Comparison of ENCODE assay signal across 18 cellular contexts in the genomic region with DNA sequence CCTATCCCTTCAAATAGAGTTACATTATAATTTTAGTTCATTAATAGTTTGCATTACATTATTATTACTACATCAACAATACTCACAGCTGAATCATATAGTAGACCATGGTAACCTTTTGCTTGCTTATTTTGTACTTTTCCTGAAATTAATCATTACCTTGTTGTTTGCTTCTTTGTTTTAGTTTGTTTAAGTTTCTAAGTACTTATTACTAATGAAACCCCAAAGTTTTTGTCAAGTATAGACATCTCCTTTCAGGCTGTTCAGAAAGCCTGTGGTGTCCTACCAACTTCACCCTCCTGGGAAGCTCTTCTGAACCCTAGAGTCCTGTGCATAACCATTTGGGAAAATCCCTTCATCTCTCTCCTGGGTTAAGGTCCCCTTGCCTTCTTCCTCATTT. TPM values are rescaled to one million over a fixed set of nuclear protein-coding genes. Genes with fewer than 3 reads are reported as not detected.
A peak's percentile ranks its signal among the peaks of the same experiment; 100 is the strongest.
DNase-seq lines count a peak whose midpoint lies in the region; ATAC-seq, FAIRE-seq and TF ChIP-seq lines count a peak whose summit lies in the region.
"Had no signal": no experiment of that assay in that cellular context is flagged by ENCODE, and none has a peak within 500 bp of the region (broad histone marks: within the 10 kb centered on the region; RNA-seq: fewer than 3 reads in every experiment).

No MANE protein-coding gene starts in this region.

- ATAC-seq in HG02938 (IDR thresholded peaks at IDR 0.05; ENCODE audit: unreplicated experiment), result no peak

- H3F3A ChIP-seq in PC-9 (ENCODE audit: insufficient read depth, low read depth), result no peaks in the 10 kb centered on the region

- no peaks in the 10 kb centered on the region for H3K9me3 Mint-ChIP-seq in osteocyte (ENCODE audit: unreplicated experiment)
- H3K9me3 Mint-ChIP-seq: CD4-positive, alpha-beta memory T cell had no signal

- H2AFZ ChIP-seq in PC-9, result no peak overlapping the region

- POLR2A ChIA-PET in AG04450 (lab: Yijun Ruan, JAX), result interaction anchor here (1.2 to 3.0 kb wide), 8 partner anchors 23 to 193 kb away, joined by 3 to 33 read pairs (median 9); a partner anchor contains a TSS
- POLR2A ChIA-PET in PC-9 (lab: Charles Lee; ENCODE audit: unreplicated experiment), result interaction anchor here (0.5 kb wide), 1 partner anchor 90 kb away, joined by 10 read pairs; no protein-coding TSS in a partner anchor

- no peak for FAIRE-seq in urothelium cell line (lab: Jason Lieb, UNC)
- FAIRE-seq: A204.1, GM12892, GM18507 had no signal

- H3K9me3 ChIP-seq in AG04450 (ENCODE audit: control insufficient read depth, insufficient read depth, low read length) (no peaks in the 10 kb centered on the region), PC-9 (ENCODE audit: insufficient read depth, low read depth) (no peaks in the 10 kb centered on the region)
- H3K9me3 ChIP-seq: BLaER1, SJCRH30 had no signal

- H3K4me1 Mint-ChIP-seq in osteocyte (ENCODE audit: unreplicated experiment), result peaks cover 64% of the 10 kb centered on the region

- H3K27ac ChIP-seq in AG04450 (ENCODE audit: low read depth, low read length) (peak overlapping the region; percentile 25), PC-9 (peak overlapping the region; percentile 9)
- H3K27ac ChIP-seq: BLaER1, SJCRH30 had no signal

- H3K9me2 ChIP-seq in PC-9 (ENCODE audit: insufficient read depth), result no peaks in the 10 kb centered on the region

- intact Hi-C loops in PC-9 (cut with micrococcal nuclease; ENCODE audit: unreplicated experiment), result loop anchor here (1.0 to 10.0 kb wide), 3 partner anchors 139 to 1570 kb away; no protein-coding TSS in a partner anchor

- no peaks in the 10 kb centered on the region for H4K20me1 ChIP-seq in PC-9 (ENCODE audit: insufficient read depth)
- H4K20me1 ChIP-seq: BLaER1 had no signal

- H3K36me3 Mint-ChIP-seq in osteocyte (ENCODE audit: unreplicated experiment), result no peaks in the 10 kb centered on the region
- H3K36me3 Mint-ChIP-seq: CD4-positive, alpha-beta memory T cell had no signal

- H3K4me3 Mint-ChIP-seq in osteocyte (ENCODE audit: unreplicated experiment), result no peak overlapping the region
- H3K4me3 Mint-ChIP-seq: CD4-positive, alpha-beta memory T cell had no signal

- peak overlapping the region; percentile 5 for H3K4me2 ChIP-seq in PC-9
- H3K4me2 ChIP-seq: BLaER1 had no signal

- H3K4me3 ChIP-seq in AG04450 (ENCODE audit: low read depth, low read length) (no peak overlapping the region), PC-9 (no peak overlapping the region), epithelial cell of esophagus (ENCODE audit: low read length) (no peak overlapping the region)
- H3K4me3 ChIP-seq: BLaER1, SJCRH30 had no signal

- peak overlapping the region; percentile 97 for H3K27ac Mint-ChIP-seq in osteocyte (ENCODE audit: unreplicated experiment)
- H3K27ac Mint-ChIP-seq: CD4-positive, alpha-beta memory T cell had no signal

- no peak for TF ChIP-seq CTCF in AG04450 (IDR thresholded peaks at IDR 0.05; ENCODE audit: low read depth, low read length)
- TF ChIP-seq CTCF in PC-9 (conservative IDR thresholded peaks at IDR 0.05), result no peak
- TF ChIP-seq CTCF in epithelial cell of esophagus (IDR thresholded peaks at IDR 0.05; ENCODE audit: insufficient read depth, low read depth, low read length, missing control alignments), result no peak
- TF ChIP-seq CTCF in osteocyte (IDR thresholded peaks at IDR 0.05), result no peak

- no peak for DNase-seq in AG04450 (ENCODE audit: low read depth, low spot score)
- no peak for DNase-seq in PC-9
- DNase-seq in epithelial cell of esophagus (ENCODE audit: low read depth), result peak; percentile 43
- no peak for DNase-seq in osteocyte (ENCODE audit: extremely low spot score, unreplicated experiment)
- DNase-seq in RKO (ENCODE audit: low spot score), result no peak
- DNase-seq in urothelium cell line (ENCODE audit: low spot score), result no peak
- DNase-seq: CD4-positive, alpha-beta memory T cell; DMS53; NCI-H1436; NCI-H1930; NCI-H345; NCI-H524 treated with DMSO at 0.1 percent for 48 hours; SJCRH30 had no signal

- H3K79me2 ChIP-seq in PC-9 (ENCODE audit: low read depth), result no peaks in the 10 kb centered on the region

- H3K27me3 ChIP-seq in AG04450 (ENCODE audit: control insufficient read depth, insufficient read depth, low read length) (no peaks in the 10 kb centered on the region), PC-9 (ENCODE audit: insufficient read depth, low read depth) (no peaks in the 10 kb centered on the region)
- H3K27me3 ChIP-seq: BLaER1, SJCRH30 had no signal

- no TSS peak for BruUV-seq in PC-9 (replicated peaks; lab: Mats Ljungman, UMichigan)

- no peaks in the 10 kb centered on the region for H3K36me3 ChIP-seq in PC-9 (ENCODE audit: low read depth)
- H3K36me3 ChIP-seq: BLaER1, SJCRH30 had no signal

- peaks cover 43% of the 10 kb centered on the region for H3K4me1 ChIP-seq in PC-9 (replicated peaks; ENCODE audit: insufficient read depth)
- H3K4me1 ChIP-seq: BLaER1 had no signal

- CTCF ChIA-PET in AG04450 (lab: Charles Lee) (interaction anchor here (0.7 to 3.2 kb wide), 13 partner anchors 12 to 148 kb away, joined by 3 to 91 read pairs (median 4); a partner anchor contains a TSS), PC-9 (lab: Charles Lee) (interaction anchor here (1.1 kb wide), 1 partner anchor 80 kb away, joined by 4 read pairs; no protein-coding TSS in a partner anchor)

- no peaks in the 10 kb centered on the region for H3K27me3 Mint-ChIP-seq in osteocyte (ENCODE audit: unreplicated experiment)

RNA-seq across cellular contexts. Expression of a gene that starts 43.5 kb away (rescaled TPM):
- polyA plus RNA-seq in AG04450 (2011; rRNA removed), result 1,309 and 1,416 TPM in 2 replicates
- 285 and 391 TPM in 2 replicates for polyA minus RNA-seq in AG04450 (2011; rRNA and poly(A)+ RNA removed)
- total RNA-seq in PC-9 (2021) (96.6 and 125 TPM in 2 replicates), osteocyte (560 and 578 TPM in 2 replicates)
